Comparison of ENCODE assay signal across 9 cellular contexts in genomic region chr1:149832316-149833126, GRCh38. TPM values are rescaled to one million over a fixed set of nuclear protein-coding genes. Genes with fewer than 3 reads are reported as not detected.
DNase-seq lines count a peak whose midpoint lies in the region; ATAC-seq lines count a peak whose summit lies in the region.
"Not testable (repeated sequence)": the region's sequence is repeated elsewhere in the genome, so short reads cannot be mapped to it uniquely, and the experiment has no call there.
"Had no signal": no experiment of that assay in that cellular context is flagged by ENCODE, and none has a peak within 500 bp of the region (broad histone marks: within the 10 kb centered on the region; RNA-seq: fewer than 3 reads in every experiment).

No MANE protein-coding gene starts in this region.

- intact Hi-C loops in left cardiac atrium (cut with DNase I), result not testable (repeated sequence)

- not testable (repeated sequence) for H3K27me3 Mint-ChIP-seq in activated CD8-positive, alpha-beta T cell treated with anti-CD3 and anti-CD28 coated beads, Interleukin-2, amount 10 ng/mL, durations not matched to agents 7 days and 5 days (ENCODE audit: low read depth); stimulated activated memory B cell treated with anti-CD40 and anti-IgM and Interleukin-4, amounts not matched to agents 10 μg/mL and 1 μg/mL and 100 μg/mL, for 72 hours

- peak; percentile 75 for ATAC-seq in GM18498 (IDR thresholded peaks at IDR 0.05; ENCODE audit: unreplicated experiment)
- ATAC-seq in GM19351 (IDR thresholded peaks at IDR 0.05; ENCODE audit: unreplicated experiment), result peak; percentile 68
- peak; percentile 66 for ATAC-seq in GM21723 (IDR thresholded peaks at IDR 0.05; ENCODE audit: unreplicated experiment)
- ATAC-seq in HG02973 (IDR thresholded peaks at IDR 0.05; ENCODE audit: unreplicated experiment), result peak; percentile 65
- peak; percentile 64 for ATAC-seq in HG03442 (IDR thresholded peaks at IDR 0.05; ENCODE audit: unreplicated experiment)
- peak; percentile 77 for ATAC-seq in activated CD8-positive, alpha-beta T cell treated with anti-CD3 and anti-CD28 coated beads, Interleukin-2, amount 10 ng/mL, durations not matched to agents 7 days and 5 days
- ATAC-seq in left cardiac atrium, result peak; percentile 88 to 90
- ATAC-seq in stimulated activated memory B cell treated with anti-CD40 and anti-IgM and Interleukin-4, amounts not matched to agents 10 μg/mL and 1 μg/mL and 100 μg/mL, for 72 hours, result peak; percentile 92

- not testable (repeated sequence) for H3K9me3 Mint-ChIP-seq in activated CD8-positive, alpha-beta T cell treated with anti-CD3 and anti-CD28 coated beads, Interleukin-2, amount 10 ng/mL, durations not matched to agents 7 days and 5 days (ENCODE audit: insufficient read depth); stimulated activated memory B cell treated with anti-CD40 and anti-IgM and Interleukin-4, amounts not matched to agents 10 μg/mL and 1 μg/mL and 100 μg/mL, for 72 hours

- not testable (repeated sequence) for H3K4me1 Mint-ChIP-seq in activated CD8-positive, alpha-beta T cell treated with anti-CD3 and anti-CD28 coated beads, Interleukin-2, amount 10 ng/mL, durations not matched to agents 7 days and 5 days (ENCODE audit: low read depth); stimulated activated memory B cell treated with anti-CD40 and anti-IgM and Interleukin-4, amounts not matched to agents 10 μg/mL and 1 μg/mL and 100 μg/mL, for 72 hours

- not testable (repeated sequence) for H3K4me3 Mint-ChIP-seq in activated CD8-positive, alpha-beta T cell treated with anti-CD3 and anti-CD28 coated beads, Interleukin-2, amount 10 ng/mL, durations not matched to agents 7 days and 5 days; stimulated activated memory B cell treated with anti-CD40 and anti-IgM and Interleukin-4, amounts not matched to agents 10 μg/mL and 1 μg/mL and 100 μg/mL, for 72 hours

- H3K27ac Mint-ChIP-seq in activated CD8-positive, alpha-beta T cell treated with anti-CD3 and anti-CD28 coated beads, Interleukin-2, amount 10 ng/mL, durations not matched to agents 7 days and 5 days; stimulated activated memory B cell treated with anti-CD40 and anti-IgM and Interleukin-4, amounts not matched to agents 10 μg/mL and 1 μg/mL and 100 μg/mL, for 72 hours: not testable (repeated sequence)

- H3K36me3 Mint-ChIP-seq in activated CD8-positive, alpha-beta T cell treated with anti-CD3 and anti-CD28 coated beads, Interleukin-2, amount 10 ng/mL, durations not matched to agents 7 days and 5 days (ENCODE audit: low read depth); stimulated activated memory B cell treated with anti-CD40 and anti-IgM and Interleukin-4, amounts not matched to agents 10 μg/mL and 1 μg/mL and 100 μg/mL, for 72 hours: not testable (repeated sequence)

- CTCF ChIA-PET in activated CD8-positive, alpha-beta T cell treated with anti-CD3 and anti-CD28 coated beads, Interleukin-2, amount 10 ng/mL, durations not matched to agents 7 days and 5 days (lab: Charles Lee), result not testable (repeated sequence)

- not testable (repeated sequence) for DNase-seq in activated CD8-positive, alpha-beta T cell treated with anti-CD3 and anti-CD28 coated beads, Interleukin-2, amount 10 ng/mL, durations not matched to agents 7 days and 5 days; left cardiac atrium

- POLR2A ChIA-PET in activated CD8-positive, alpha-beta T cell treated with anti-CD3 and anti-CD28 coated beads, Interleukin-2, amount 10 ng/mL, durations not matched to agents 7 days and 5 days (lab: Charles Lee), result not testable (repeated sequence)

RNA-seq across cellular contexts. Expression of gene FCGR1A, which starts 50.0 kb away (rescaled TPM):
- total RNA-seq in activated CD8-positive, alpha-beta T cell treated with anti-CD3 and anti-CD28 coated beads, Interleukin-2, amount 10 ng/mL, durations not matched to agents 7 days and 5 days, result not detected
- 1 to 10 TPM; 4.1 to 5.7 TPM for total RNA-seq in left cardiac atrium
- total RNA-seq: progenitor cell of endocrine pancreas had no signal

Comparison
In these comparisons a context has a peak if more than half of its experiments do, and no peak if none do; other contexts are left out.
1. RNA of gene FCGR1A, which starts 50.0 kb away (total RNA-seq): 4.1 to 5.7 TPM in left cardiac atrium; not detected in activated CD8-positive, alpha-beta T cell treated with anti-CD3 and anti-CD28 coated beads, Interleukin-2, amount 10 ng/mL, durations not matched to agents 7 days and 5 days; every median in the first group is over 4 times any median in the second.
2. Peak in every context shown above with its lines, with median percentiles within 50 percentile points of each other: ATAC-seq.